ENCODE assay signal across 8 cellular contexts in the genomic region with DNA sequence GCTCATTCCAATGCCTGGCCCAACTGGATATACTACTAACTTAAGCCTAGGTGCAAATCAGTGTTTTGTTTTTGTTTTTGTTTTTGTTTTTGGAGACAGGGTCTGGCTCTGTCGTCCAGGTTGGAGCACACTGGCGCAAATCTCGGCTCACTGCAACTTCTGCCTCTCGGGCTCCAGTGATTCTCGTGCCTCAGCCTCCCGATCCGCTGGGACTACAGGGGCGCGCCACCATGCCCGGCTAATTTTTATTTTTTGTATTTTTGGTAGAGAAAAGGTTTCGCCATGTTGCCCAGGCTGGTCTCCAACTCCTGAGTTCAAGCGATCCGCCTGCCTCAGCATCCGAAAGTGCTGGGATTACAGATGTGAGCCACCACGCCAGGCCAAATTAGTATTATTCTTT. TPM values are rescaled to one million over a fixed set of nuclear protein-coding genes. Genes with fewer than 3 reads are reported as not detected.
DNase-seq lines count a peak whose midpoint lies in the region; ATAC-seq and TF ChIP-seq lines count a peak whose summit lies in the region.

No MANE protein-coding gene starts in this region.

- H3K27ac ChIP-seq in VCaP: peak overlapping the region; percentile 90
- H3K27ac ChIP-seq in smooth muscle cell (ENCODE audit: low read depth): peak overlapping the region; percentile 94

- peaks cover 33% of the 10 kb centered on the region for H3K36me3 Mint-ChIP-seq in T-helper 1 cell treated with Interleukin-12 subunit alpha and Interleukin-12 subunit beta and Interleukin-4 antibody, amounts not matched to agents 30 μg/mL and 1 μg/mL, for 36 hours (ENCODE audit: low read depth)

- no peak overlapping the region for H2AFZ ChIP-seq in smooth muscle cell (ENCODE audit: low read depth)

- no peak overlapping the region for H3K27ac Mint-ChIP-seq in T-helper 1 cell treated with Interleukin-12 subunit alpha and Interleukin-12 subunit beta and Interleukin-4 antibody, amounts not matched to agents 30 μg/mL and 1 μg/mL, for 36 hours

- H3K27me3 ChIP-seq in smooth muscle cell (ENCODE audit: low read depth): no peaks in the 10 kb centered on the region

- H3F3A ChIP-seq in smooth muscle cell (ENCODE audit: low read depth): peaks cover 8% of the 10 kb centered on the region

- no peak overlapping the region for H3K9ac ChIP-seq in smooth muscle cell (ENCODE audit: low read depth)

- no peaks in the 10 kb centered on the region for H3K9me3 ChIP-seq in smooth muscle cell (replicated peaks; ENCODE audit: low read depth)

- H3K27me3 Mint-ChIP-seq in T-helper 1 cell treated with Interleukin-12 subunit alpha and Interleukin-12 subunit beta and Interleukin-4 antibody, amounts not matched to agents 30 μg/mL and 1 μg/mL, for 36 hours (ENCODE audit: low read depth): no peaks in the 10 kb centered on the region

- peaks cover 35% of the 10 kb centered on the region for H3K4me1 Mint-ChIP-seq in T-helper 1 cell treated with Interleukin-12 subunit alpha and Interleukin-12 subunit beta and Interleukin-4 antibody, amounts not matched to agents 30 μg/mL and 1 μg/mL, for 36 hours (ENCODE audit: low read depth)

- no peak for DNase-seq in T-helper 1 cell
- no peak for DNase-seq in fibroblast of the aortic adventitia (ENCODE audit: low read depth)
- DNase-seq in smooth muscle cell (lab: John Stamatoyannopoulos, UW; ENCODE audit: unreplicated experiment): no peak
- no peak for DNase-seq in NCI-H2227 treated with DMSO at 0.1 percent for 48 hours (lab: John Stamatoyannopoulos, UW)

- H3K9me3 Mint-ChIP-seq in T-helper 1 cell treated with Interleukin-12 subunit alpha and Interleukin-12 subunit beta and Interleukin-4 antibody, amounts not matched to agents 30 μg/mL and 1 μg/mL, for 36 hours: no peaks in the 10 kb centered on the region

- peaks cover 22% of the 10 kb centered on the region for H3K4me1 ChIP-seq in smooth muscle cell (ENCODE audit: low read depth)

- peak overlapping the region; percentile 99 for H3K4me2 ChIP-seq in smooth muscle cell

- H3K4me3 ChIP-seq in fibroblast of the aortic adventitia (ENCODE audit: low read depth, low read length) (peak overlapping the region; percentile 48), smooth muscle cell (peak overlapping the region; percentile 98)

- no peak for ATAC-seq in GM18502 (IDR thresholded peaks at IDR 0.05; ENCODE audit: poor library complexity, unreplicated experiment)
- ATAC-seq in HG03108 (IDR thresholded peaks at IDR 0.05; ENCODE audit: unreplicated experiment): no peak

- TF ChIP-seq CTCF in VCaP (conservative IDR thresholded peaks at IDR 0.05): no peak
- no peak for TF ChIP-seq CTCF in fibroblast of the aortic adventitia (IDR thresholded peaks at IDR 0.05; ENCODE audit: insufficient read depth, low read length)
- no peak for TF ChIP-seq CTCF in smooth muscle cell (IDR thresholded peaks at IDR 0.05; ENCODE audit: borderline replicate concordance, insufficient read depth, poor library complexity, severe bottlenecking)

- H4K20me1 ChIP-seq in smooth muscle cell (ENCODE audit: low read depth): peaks cover 50% of the 10 kb centered on the region

- H3K36me3 ChIP-seq in smooth muscle cell (ENCODE audit: low read depth): no peaks in the 10 kb centered on the region

- H3K4me3 Mint-ChIP-seq in T-helper 1 cell treated with Interleukin-12 subunit alpha and Interleukin-12 subunit beta and Interleukin-4 antibody, amounts not matched to agents 30 μg/mL and 1 μg/mL, for 36 hours: peak overlapping the region; percentile 64

- H3K79me2 ChIP-seq in smooth muscle cell (ENCODE audit: low read depth): peaks cover 61% of the 10 kb centered on the region

- 95% methylated on average over 15 of the region's 15 CpGs for WGBS in smooth muscle cell (ENCODE audit: low lambda C conversion rate)

RNA-seq across cellular contexts. Expression of a gene that starts 1.6 kb away (rescaled TPM):
- total RNA-seq in fibroblast of the aortic adventitia (ENCODE audit: low replicate concordance) (45.5 and 49.2 TPM in 2 replicates), smooth muscle cell (53.0 and 61.9 TPM in 2 replicates)
- polyA plus RNA-seq in smooth muscle cell: 14.9 and 15.1 TPM in 2 replicates
